ENCODE assay signal across 25 cellular contexts in the genomic region with DNA sequence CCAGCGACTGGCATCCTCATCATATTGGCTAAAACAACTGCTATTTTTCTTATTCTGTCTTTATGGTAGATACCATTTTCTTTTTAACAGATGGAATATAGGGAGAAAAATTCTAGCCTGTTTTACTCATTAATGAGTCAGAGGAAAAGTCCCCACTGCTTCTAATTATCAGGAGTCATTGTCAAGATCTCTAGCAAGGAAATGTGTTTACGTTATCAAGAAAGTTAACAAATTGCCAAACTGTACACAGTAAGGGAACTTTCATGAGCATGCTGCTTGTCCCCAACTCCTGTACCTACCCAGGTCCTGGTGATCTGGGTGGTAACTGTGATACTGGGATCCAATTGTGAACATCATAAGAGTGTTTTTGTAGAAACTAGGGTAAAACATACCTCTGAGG.
"Had no signal": no experiment of that assay in that cellular context is flagged by ENCODE, and none has a peak within 500 bp of the region (broad histone marks: within the 10 kb centered on the region; RNA-seq: fewer than 3 reads in every experiment).

No MANE protein-coding gene starts in this region.

- H3K27me3 ChIP-seq: foreskin keratinocyte, left lung, neural progenitor cell, right lobe of liver, suprapubic skin, transverse colon, upper lobe of right lung, uterus had no signal

- H3K36me3 ChIP-seq: left lung, lower lobe of right lung, neural progenitor cell, right lobe of liver, suprapubic skin, transverse colon, upper lobe of right lung, uterus had no signal

- H3K9me3 ChIP-seq: left lung, lower lobe of right lung, mucosa of descending colon, psoas muscle, right lobe of liver, suprapubic skin, transverse colon, upper lobe of right lung, uterus had no signal

- H3K4me2 ChIP-seq: neural progenitor cell had no signal

- H3K4me3 ChIP-seq: left lung, lower lobe of right lung, mucosa of descending colon, neural progenitor cell, psoas muscle, right lobe of liver, suprapubic skin, transverse colon, upper lobe of right lung, uterus had no signal

- ATAC-seq: esophagus mucosa; foreskin keratinocyte; left lung; lower lobe of right lung; mucosa of descending colon; natural killer cell treated with Interleukin-12 subunit alpha and Interleukin-12 subunit beta and Interleukin-15 and Interleukin-18, amount 100 ng/mL, for 72 hours; stimulated activated naive B cell treated with anti-CD40 and anti-IgM and Interleukin-4, amounts not matched to agents 10 μg/mL and 1 μg/mL and 100 μg/mL, for 72 hours; upper lobe of right lung had no signal

- H3K27ac ChIP-seq: epithelial cell of prostate, foreskin keratinocyte, left lung, lower lobe of right lung, neural progenitor cell, right lobe of liver, suprapubic skin, transverse colon, upper lobe of right lung, uterus had no signal

- H2AFZ ChIP-seq: neural progenitor cell had no signal

- H3K9ac ChIP-seq: neural progenitor cell had no signal

- DNase-seq: central memory CD4-positive, alpha-beta T cell; effector CD8-positive, alpha-beta T cell; endodermal cell; foreskin keratinocyte; glutamatergic neuron; left lung; lower lobe of right lung; mucosa of descending colon; naive B cell; posterior cingulate gyrus; psoas muscle; retina; right lobe of liver; small intestine; stimulated activated CD4-positive, alpha-beta T cell treated with anti-CD3 and anti-CD28 coated beads, Interleukin-15, amount 100 ng/mL, for 24 hours; stimulated activated CD4-positive, alpha-beta T cell treated with anti-CD3 and anti-CD28 coated beads, Interleukin-2, amount 100 ng/mL, for 48 hours; stimulated activated naive B cell treated with anti-CD40 and anti-IgM and Interleukin-4, amounts not matched to agents 10 μg/mL and 1 μg/mL and 100 μg/mL, for 72 hours; transverse colon; upper lobe of right lung; uterus had no signal

- H3K4me1 ChIP-seq: foreskin keratinocyte, left lung, lower lobe of right lung, neural progenitor cell, psoas muscle, right lobe of liver, suprapubic skin, transverse colon, upper lobe of right lung, uterus had no signal
